9 cellular contexts compared by ENCODE assay signal in the genomic region with DNA sequence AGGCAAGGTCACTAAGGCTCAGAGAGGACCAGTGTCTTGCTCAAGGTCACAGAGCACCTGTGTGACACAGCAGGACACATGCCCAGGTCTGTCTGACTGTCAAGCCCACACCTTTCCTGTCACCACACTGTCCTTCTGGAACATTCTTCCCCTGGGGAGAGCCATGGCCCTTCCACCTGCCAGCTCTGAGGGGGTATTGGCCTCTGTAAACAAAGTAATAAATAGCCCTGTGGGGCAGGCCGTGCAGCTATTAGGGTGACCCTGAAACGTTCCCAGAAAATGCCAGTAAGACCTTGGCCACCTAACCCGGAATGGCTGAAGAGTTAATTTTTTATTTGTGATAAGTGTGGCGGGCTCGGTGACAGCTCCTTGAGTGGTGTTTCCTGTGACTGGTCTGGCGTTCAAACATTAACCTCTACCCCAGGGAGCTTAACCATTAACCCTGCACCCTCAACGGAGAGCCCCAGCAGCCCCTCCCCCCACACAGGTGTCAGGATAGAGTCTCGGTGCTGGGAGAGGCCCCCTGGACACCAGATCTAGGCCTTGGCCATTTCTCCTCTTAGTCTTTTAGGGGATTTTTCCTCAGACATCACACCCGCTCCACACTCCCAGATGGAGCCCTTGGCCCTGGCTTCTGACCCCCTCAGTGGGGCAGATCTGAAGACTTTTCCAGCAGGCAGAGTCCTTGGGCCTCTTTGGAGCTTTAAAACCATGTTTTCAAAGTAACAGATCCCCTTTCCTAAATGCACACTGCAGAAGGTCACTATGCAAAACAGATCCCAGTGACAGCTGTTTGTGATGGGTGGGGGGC. TPM values are rescaled to one million over a fixed set of nuclear protein-coding genes. Genes with fewer than 3 reads are reported as not detected.
DNase-seq lines count a peak whose midpoint lies in the region; ATAC-seq and TF ChIP-seq lines count a peak whose summit lies in the region.
"Had no signal": no experiment of that assay in that cellular context is flagged by ENCODE, and none has a peak within 500 bp of the region (broad histone marks: within the 10 kb centered on the region; RNA-seq: fewer than 3 reads in every experiment).

No MANE protein-coding gene starts in this region.

- peaks cover 10% of the 10 kb centered on the region for H3K4me1 Mint-ChIP-seq in glutamatergic neuron (ENCODE audit: low read depth, unreplicated experiment)

- H3K27me3 ChIP-seq in left ventricle myocardium inferior (ENCODE audit: low read depth) (no peaks in the 10 kb centered on the region), thoracic aorta (replicated peaks; ENCODE audit: insufficient read depth) (no peaks in the 10 kb centered on the region), SK-N-SH (ENCODE audit: insufficient read depth) (no peaks in the 10 kb centered on the region)

- H3K9ac ChIP-seq in SK-N-SH = no peak overlapping the region

- H3K9me3 ChIP-seq in left ventricle myocardium inferior (replicated peaks) = no peaks in the 10 kb centered on the region
- no peaks in the 10 kb centered on the region for H3K9me3 ChIP-seq in thoracic aorta
- no peaks in the 10 kb centered on the region for H3K9me3 ChIP-seq in SK-N-SH

- no peak for TF ChIP-seq EP300 in SK-N-SH (IDR thresholded peaks at IDR 0.05; ENCODE audit: borderline replicate concordance in 1 of 2, low read depth in 1 of 2, low read length in 1 of 2)

- WGBS in SK-N-SH (ENCODE audit: low lambda C conversion rate) = 50% methylated on average over 8 of the region's 9 CpGs

- H3K79me2 ChIP-seq in SK-N-SH (ENCODE audit: insufficient read depth) = no peaks in the 10 kb centered on the region

- H3K27ac Mint-ChIP-seq in glutamatergic neuron (ENCODE audit: unreplicated experiment) = no peak overlapping the region

- CTCF ChIA-PET in SK-N-SH (lab: Yijun Ruan, JAX) = interaction anchor here (0.6 to 8.1 kb wide), 4 partner anchors 11 to 94 kb away, joined by 3 to 85 read pairs (median 3); no protein-coding TSS in a partner anchor

- DNase-seq in left ventricle myocardium inferior (no peak), thoracic aorta (ENCODE audit: low spot score) (no peak), glutamatergic neuron (no peak), EL (no peak), SK-N-SH (no peak)
- DNase-seq: effector CD8-positive, alpha-beta T cell; RPMI8226 had no signal

- no peak overlapping the region for H3K4me2 ChIP-seq in SK-N-SH

- H3K27me3 Mint-ChIP-seq in glutamatergic neuron (ENCODE audit: unreplicated experiment) = peaks cover 5% of the 10 kb centered on the region

- H2AFZ ChIP-seq in SK-N-SH (ENCODE audit: low read depth) = no peak overlapping the region

- H3K9me2 ChIP-seq in SK-N-SH = no peaks in the 10 kb centered on the region

- ATAC-seq in GM19351 (IDR thresholded peaks at IDR 0.05; ENCODE audit: unreplicated experiment) = peak; percentile 59
- peak; percentile 46 for ATAC-seq in HG03025 (IDR thresholded peaks at IDR 0.05; ENCODE audit: low FRiP score, unreplicated experiment)
- ATAC-seq in thoracic aorta (ENCODE audit: insufficient number of reproducible peaks, low FRiP score, low read depth) = no peak

- H3F3A ChIP-seq in SK-N-SH (replicated peaks; ENCODE audit: insufficient read depth) = no peaks in the 10 kb centered on the region

- intact Hi-C loops in left ventricle myocardium inferior (cut with micrococcal nuclease) = no loop called here

- H3K4me3 Mint-ChIP-seq in glutamatergic neuron (ENCODE audit: unreplicated experiment) = no peak overlapping the region

- H3K4me3 ChIP-seq in left ventricle myocardium inferior (peak overlapping the region; percentile 37), thoracic aorta (no peak overlapping the region), SK-N-SH (ENCODE audit: low read depth in 2 of 2, low read length in 1 of 2) (no peak overlapping the region)

- TF ChIP-seq CTCF in left ventricle myocardium inferior (IDR thresholded peaks at IDR 0.05; ENCODE audit: borderline replicate concordance) (no peak), thoracic aorta (IDR thresholded peaks at IDR 0.05) (no peak), glutamatergic neuron (IDR thresholded peaks at IDR 0.05; ENCODE audit: partially characterized antibody, unreplicated experiment) (no peak), SK-N-SH (IDR thresholded peaks at IDR 0.05) (no peak)

- H3K4me1 ChIP-seq in left ventricle myocardium inferior (peaks cover 94% of the 10 kb centered on the region), thoracic aorta (ENCODE audit: control insufficient read depth in 1 of 2, low read depth in 2 of 2) (peaks cover 31 to 76% of the 10 kb centered on the region in 2 donors), SK-N-SH (ENCODE audit: control insufficient read depth in 1 of 2, insufficient read depth in 2 of 2, low read depth in 1 of 2, low read length in 1 of 2) (peaks cover 0 to 50% of the 10 kb centered on the region in 2 experiments; a peak in 1 of 4 replicates)

- H3K36me3 ChIP-seq in left ventricle myocardium inferior (no peaks in the 10 kb centered on the region), thoracic aorta (no peaks in the 10 kb centered on the region), SK-N-SH (replicated peaks in 1 of 2; ENCODE audit: control insufficient read depth in 1 of 2, insufficient read depth in 2 of 2, low read length in 1 of 2) (no peaks in the 10 kb centered on the region)

- no peaks in the 10 kb centered on the region for H3K36me3 Mint-ChIP-seq in glutamatergic neuron (ENCODE audit: unreplicated experiment)

- no peaks in the 10 kb centered on the region for H3K9me3 Mint-ChIP-seq in glutamatergic neuron (ENCODE audit: unreplicated experiment)

- POLR2A ChIA-PET in SK-N-SH (lab: Yijun Ruan, JAX) = no interaction called here

- no peaks in the 10 kb centered on the region for H4K20me1 ChIP-seq in SK-N-SH (ENCODE audit: insufficient read depth)

- peak overlapping the region; percentile 92 for H3K27ac ChIP-seq in left ventricle myocardium inferior (replicated peaks)
- H3K27ac ChIP-seq in thoracic aorta = peak overlapping the region; percentile 69 to 93
- H3K27ac ChIP-seq in SK-N-SH (ENCODE audit: low read depth in 2 of 2, low read length in 1 of 2) = no peak overlapping the region

- no peak for TF ChIP-seq RAD21 in SK-N-SH (IDR thresholded peaks at IDR 0.05; ENCODE audit: low read length)

TF ChIP-seq in SK-N-SH, 30 proteins besides CTCF, POLR2A, EP300 and RAD21 (continues in another document):
- TF ChIP-seq MXI1 (IDR thresholded peaks at IDR 0.05; ENCODE audit: low read depth, low read length) (no peak), FOXJ3 (CRISPR knock-in tag; IDR thresholded peaks at IDR 0.05) (no peak), FOXM1 (IDR thresholded peaks at IDR 0.05; ENCODE audit: low read depth) (no peak), POLR2AphosphoS5 (IDR thresholded peaks at IDR 0.05; ENCODE audit: low read depth, low read length) (no peak), TEAD4 (IDR thresholded peaks at IDR 0.05; ENCODE audit: borderline replicate concordance, insufficient read depth) (no peak), MEF2A (IDR thresholded peaks at IDR 0.05; ENCODE audit: borderline replicate concordance, low read depth) (no peak), TCF12 (IDR thresholded peaks at IDR 0.05) (no peak), EZH2phosphoT487 (IDR thresholded peaks at IDR 0.05; ENCODE audit: borderline replicate concordance, low read depth) (no peak), FOSL2 (IDR thresholded peaks at IDR 0.05; ENCODE audit: borderline replicate concordance, low read depth) (no peak), ELF1 (IDR thresholded peaks at IDR 0.05) (no peak), GATA2 (CRISPR knock-in tag; IDR thresholded peaks at IDR 0.05) (no peak), TAF1 (IDR thresholded peaks at IDR 0.05; ENCODE audit: borderline replicate concordance, low read depth, low read length) (no peak)
- TF ChIP-seq, protein P1, sequence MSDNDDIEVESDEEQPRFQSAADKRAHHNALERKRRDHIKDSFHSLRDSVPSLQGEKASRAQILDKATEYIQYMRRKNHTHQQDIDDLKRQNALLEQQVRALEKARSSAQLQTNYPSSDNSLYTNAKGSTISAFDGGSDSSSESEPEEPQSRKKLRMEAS (IDR thresholded peaks at IDR 0.05; ENCODE audit: low read depth) = no peak

RNA-seq across cellular contexts. Expression of a gene that starts 36.6 kb away (rescaled TPM):
- total RNA-seq in left ventricle myocardium inferior (1.2 TPM), thoracic aorta (not detected), glutamatergic neuron (ENCODE audit: unreplicated experiment) (not detected)
- polyA plus RNA-seq in SK-N-SH (2012; rRNA removed) = not detected in 2 replicates
- not detected in 2 replicates for polyA plus RNA-seq in SK-N-SH (2012; cell fraction: cytosol; rRNA removed)
- not detected in 2 replicates for polyA plus RNA-seq in SK-N-SH (2012; cell fraction: nucleus; rRNA removed)

RNA-seq across cellular contexts. Expression of a gene that starts 56.0 kb away (rescaled TPM):
- total RNA-seq in left ventricle myocardium inferior (2.4 TPM), thoracic aorta (10 to 100 TPM in 1 of 2 donors, 1 to 10 TPM in 1; 4.9 to 12.3 TPM), glutamatergic neuron (ENCODE audit: unreplicated experiment) (not detected)
- 0.13 and 0.25 TPM in 2 replicates for polyA plus RNA-seq in SK-N-SH (2012; rRNA removed)
- 0.13 and 0.17 TPM in 2 replicates for polyA plus RNA-seq in SK-N-SH (2012; cell fraction: cytosol; rRNA removed)
- polyA plus RNA-seq in SK-N-SH (2012; cell fraction: nucleus; rRNA removed) = 0.07 and 0.19 TPM in 2 replicates

RNA-seq across cellular contexts. Expression of a gene that starts 56.6 kb away (rescaled TPM):
- total RNA-seq in left ventricle myocardium inferior = 1.0 TPM
- total RNA-seq in thoracic aorta = under 1 TPM in 1 of 2 donors, not detected in 1; 0.56 TPM
- total RNA-seq in glutamatergic neuron (ENCODE audit: unreplicated experiment) = 0.34 TPM
- polyA plus RNA-seq in SK-N-SH (2012; rRNA removed) = 0.12 and 0.15 TPM in 2 replicates
- polyA plus RNA-seq in SK-N-SH (2012; cell fraction: cytosol; rRNA removed) = 0.05 and 0.28 TPM in 2 replicates
- 0.05 and 0.11 TPM in 2 replicates for polyA plus RNA-seq in SK-N-SH (2012; cell fraction: nucleus; rRNA removed)

Comparison
In these comparisons a context has a peak if more than half of its experiments do, and no peak if none do; other contexts are left out.
1. H3K27ac ChIP-seq: peak in left ventricle myocardium inferior (single experiment) and thoracic aorta (2 of 2); none in SK-N-SH (0 of 2).